In the genomic region with DNA sequence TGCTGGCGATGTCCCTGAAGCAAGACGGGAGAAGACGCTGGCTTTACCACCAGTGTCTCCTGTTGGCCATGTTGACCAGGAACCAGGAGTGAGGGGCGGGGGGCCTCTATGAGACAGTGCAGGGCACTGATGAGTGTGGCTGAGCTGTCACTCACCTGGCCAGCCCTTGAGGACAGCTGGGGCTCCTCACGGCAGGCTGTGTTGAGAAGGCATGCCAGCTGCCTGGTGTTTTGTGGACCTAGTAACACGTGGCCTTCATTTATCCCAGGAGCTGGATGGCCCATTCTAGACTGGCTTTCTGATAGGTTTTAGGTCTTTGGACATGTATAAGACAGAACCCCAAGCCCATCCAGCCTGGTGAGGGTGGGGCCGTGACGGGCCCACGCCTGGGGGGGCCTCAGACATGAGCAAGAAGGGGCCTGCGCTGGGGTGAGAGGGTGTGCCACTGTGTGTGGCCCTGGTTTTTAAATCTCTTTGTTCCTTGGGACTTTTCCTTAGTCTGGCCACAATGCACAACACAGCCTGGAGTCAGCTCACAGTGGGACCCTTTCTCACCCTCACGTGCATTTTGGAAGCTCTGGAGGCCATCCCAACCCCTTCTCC, we compare ENCODE assay signal across 16 cellular contexts. TPM values are rescaled to one million over a fixed set of nuclear protein-coding genes. Genes with fewer than 3 reads are reported as not detected.
DNase-seq lines count a peak whose midpoint lies in the region; ATAC-seq, FAIRE-seq and TF ChIP-seq lines count a peak whose summit lies in the region.
"Had no signal": no experiment of that assay in that cellular context is flagged by ENCODE, and none has a peak within 500 bp of the region (broad histone marks: within the 10 kb centered on the region; RNA-seq: fewer than 3 reads in every experiment).

No MANE protein-coding gene starts in this region.

- peak overlapping the region in 1 of 2 donors; percentile 94 for H3K27ac Mint-ChIP-seq in stimulated activated naive CD8-positive, alpha-beta T cell treated with anti-CD3 and anti-CD28 coated beads, Interleukin-15, amount 100 ng/mL, for 72 hours
- H3K27ac Mint-ChIP-seq: activated CD4-positive, alpha-beta T cell treated with anti-CD3 and anti-CD28 coated beads for 36 hours; IgD-negative memory B cell had no signal

- CTCF ChIA-PET in PC-9 (lab: Charles Lee), result interaction anchor here (0.6 kb wide), 1 partner anchor 102 kb away, joined by 3 read pairs; no protein-coding TSS in a partner anchor

- no peak; the same call in 1 of the 2 replicates for TF ChIP-seq POLR2A in GM12892 (IDR thresholded peaks at IDR 0.05; ENCODE audit: low read depth, low read length)

- no peak for FAIRE-seq in GM12892 (lab: Jason Lieb, UNC)
- FAIRE-seq: H54 had no signal

- H3K9me3 ChIP-seq in PC-9 (ENCODE audit: insufficient read depth, low read depth) (no peaks in the 10 kb centered on the region), ectodermal cell (ENCODE audit: control insufficient read depth, low read length) (no peaks in the 10 kb centered on the region), colonic mucosa (no peaks in the 10 kb centered on the region)

- peaks cover 38% of the 10 kb centered on the region for H3F3A ChIP-seq in PC-9 (ENCODE audit: insufficient read depth, low read depth)

- H3K27me3 ChIP-seq in PC-9 (ENCODE audit: insufficient read depth, low read depth) (no peaks in the 10 kb centered on the region), ectodermal cell (ENCODE audit: control insufficient read depth, insufficient read depth, low read length, poor library complexity, severe bottlenecking) (no peaks in the 10 kb centered on the region), colonic mucosa (no peaks in the 10 kb centered on the region)

- H3K9me2 ChIP-seq in PC-9 (ENCODE audit: insufficient read depth), result no peaks in the 10 kb centered on the region

- DNase-seq in NCI-H510A treated with DMSO at 0.1 percent for 48 hours (lab: John Stamatoyannopoulos, UW) (peak; percentile 2), NCI-H510A (lab: John Stamatoyannopoulos, UW) (no peak), PC-9 (no peak), colonic mucosa (no peak), GM12892 (ENCODE audit: insufficient read length) (no peak)
- no peak for DNase-seq in stimulated activated naive CD8-positive, alpha-beta T cell treated with anti-CD3 and anti-CD28 coated beads, Interleukin-15, amount 100 ng/mL, for 72 hours
- no peak for DNase-seq in stimulated activated CD4-positive, alpha-beta T cell treated with anti-CD3 and anti-CD28 coated beads, Interleukin-2, amount 100 ng/mL, for 48 hours
- DNase-seq: CD4-positive, alpha-beta memory T cell; natural killer cell; NCI-H2107; SIG-M5 had no signal

- WGBS in ectodermal cell, 2 experiments, result 91 to 93% methylated on average over 11 of the region's 11 CpGs

- H3K79me2 ChIP-seq in PC-9 (ENCODE audit: low read depth), result no peaks in the 10 kb centered on the region

- H3K27ac ChIP-seq in PC-9 (no peak overlapping the region), ectodermal cell (ENCODE audit: insufficient read depth, low read depth, low read length, poor library complexity, severe bottlenecking) (peak overlapping the region; percentile 44), colonic mucosa (no peak overlapping the region)
- H3K27ac ChIP-seq: epithelial cell of prostate had no signal

- H3K4me1 ChIP-seq in PC-9 (replicated peaks; ENCODE audit: insufficient read depth) (peaks cover 43% of the 10 kb centered on the region), ectodermal cell (ENCODE audit: control insufficient read depth, insufficient read depth, low read length) (peaks cover 3% of the 10 kb centered on the region), colonic mucosa (no peaks in the 10 kb centered on the region)

- H3K9ac ChIP-seq in colonic mucosa (ENCODE audit: low read depth in 2 of 2, low read length in 2 of 2), result no peak overlapping the region

- no peaks in the 10 kb centered on the region for H3K9me3 Mint-ChIP-seq in stimulated activated naive CD8-positive, alpha-beta T cell treated with anti-CD3 and anti-CD28 coated beads, Interleukin-15, amount 100 ng/mL, for 72 hours
- H3K9me3 Mint-ChIP-seq: IgD-negative memory B cell, natural killer cell had no signal

- H3K36me3 ChIP-seq in PC-9 (ENCODE audit: low read depth) (peaks cover 4% of the 10 kb centered on the region), ectodermal cell (ENCODE audit: control insufficient read depth, insufficient read depth, low read length) (peaks cover 25% of the 10 kb centered on the region), colonic mucosa (no peaks in the 10 kb centered on the region)

- H3K4me1 Mint-ChIP-seq in stimulated activated naive CD8-positive, alpha-beta T cell treated with anti-CD3 and anti-CD28 coated beads, Interleukin-15, amount 100 ng/mL, for 72 hours, result peaks cover 15% of the 10 kb centered on the region
- H3K4me1 Mint-ChIP-seq: IgD-negative memory B cell had no signal

- no peak overlapping the region for H3K4me3 Mint-ChIP-seq in stimulated activated naive CD8-positive, alpha-beta T cell treated with anti-CD3 and anti-CD28 coated beads, Interleukin-15, amount 100 ng/mL, for 72 hours
- H3K4me3 Mint-ChIP-seq: activated CD4-positive, alpha-beta T cell treated with anti-CD3 and anti-CD28 coated beads for 36 hours; IgD-negative memory B cell; natural killer cell had no signal

- no peak for TF ChIP-seq CTCF in PC-9 (conservative IDR thresholded peaks at IDR 0.05)
- TF ChIP-seq CTCF in colonic mucosa (IDR thresholded peaks at IDR 0.05), result no peak

- no peak overlapping the region for H3K4me2 ChIP-seq in PC-9

- no peaks in the 10 kb centered on the region for H4K20me1 ChIP-seq in PC-9 (ENCODE audit: insufficient read depth)

- POLR2A ChIA-PET in PC-9 (lab: Charles Lee; ENCODE audit: unreplicated experiment), result interaction anchor here (0.6 to 0.7 kb wide), 3 partner anchors 48 to 93 kb away, joined by 3 to 4 read pairs (median 3); no protein-coding TSS in a partner anchor

- BruUV-seq in PC-9 (replicated peaks; lab: Mats Ljungman, UMichigan), result TSS peak; percentile 28

- no peak overlapping the region for H2AFZ ChIP-seq in PC-9

- intact Hi-C loops in PC-9 (cut with micrococcal nuclease; ENCODE audit: unreplicated experiment) (no loop called here), colonic mucosa (cut with DNase I) (no loop called here)

- H3K4me3 ChIP-seq in PC-9, result no peak overlapping the region
- no peak overlapping the region for H3K4me3 ChIP-seq in ectodermal cell (ENCODE audit: insufficient read depth, low read depth, low read length)
- H3K4me3 ChIP-seq in colonic mucosa, result no peak overlapping the region

- ATAC-seq in stimulated activated naive CD8-positive, alpha-beta T cell treated with anti-CD3 and anti-CD28 coated beads, Interleukin-15, amount 100 ng/mL, for 72 hours, result peak; percentile 32
- ATAC-seq: natural killer cell had no signal

- no peaks in the 10 kb centered on the region for H3K27me3 Mint-ChIP-seq in stimulated activated naive CD8-positive, alpha-beta T cell treated with anti-CD3 and anti-CD28 coated beads, Interleukin-15, amount 100 ng/mL, for 72 hours
- H3K27me3 Mint-ChIP-seq: activated CD4-positive, alpha-beta T cell treated with anti-CD3 and anti-CD28 coated beads for 36 hours; CD4-positive, alpha-beta memory T cell; IgD-negative memory B cell had no signal

RNA-seq across cellular contexts. Expression of gene RHBDD2, which starts 10.5 kb away (rescaled TPM):
- total RNA-seq in PC-9 (2021) (71.7 and 75.6 TPM in 2 replicates), colonic mucosa (10 to 100 TPM; 42.6 to 51.0 TPM)
- polyA plus RNA-seq in ectodermal cell (2013, experiment 1 of 4), result 77.0 TPM
- polyA plus RNA-seq in ectodermal cell (2013, experiment 2 of 4), result 93.5 TPM
- polyA plus RNA-seq in ectodermal cell (2013, experiment 3 of 4), result 65.6 TPM
- polyA plus RNA-seq in ectodermal cell (2013, experiment 4 of 4), result 75.2 TPM
- polyA plus RNA-seq in GM12892 (2012; ENCODE audit: missing spikeins), result 10.2 TPM

RNA-seq across cellular contexts. Expression of gene POR, which starts 25.6 kb away (rescaled TPM):
- total RNA-seq in PC-9 (2021) (151 and 205 TPM in 2 replicates), colonic mucosa (100 to 1,000 TPM; 126 to 169 TPM)
- 75.1 TPM for polyA plus RNA-seq in ectodermal cell (2013, experiment 1 of 4)
- polyA plus RNA-seq in ectodermal cell (2013, experiment 2 of 4), result 83.4 TPM
- polyA plus RNA-seq in ectodermal cell (2013, experiment 3 of 4), result 58.0 TPM
- polyA plus RNA-seq in ectodermal cell (2013, experiment 4 of 4), result 66.9 TPM
- polyA plus RNA-seq in GM12892 (2012; ENCODE audit: missing spikeins), result 24.5 TPM
